Comparison of ENCODE assay signal across 10 cellular contexts in the genomic region with DNA sequence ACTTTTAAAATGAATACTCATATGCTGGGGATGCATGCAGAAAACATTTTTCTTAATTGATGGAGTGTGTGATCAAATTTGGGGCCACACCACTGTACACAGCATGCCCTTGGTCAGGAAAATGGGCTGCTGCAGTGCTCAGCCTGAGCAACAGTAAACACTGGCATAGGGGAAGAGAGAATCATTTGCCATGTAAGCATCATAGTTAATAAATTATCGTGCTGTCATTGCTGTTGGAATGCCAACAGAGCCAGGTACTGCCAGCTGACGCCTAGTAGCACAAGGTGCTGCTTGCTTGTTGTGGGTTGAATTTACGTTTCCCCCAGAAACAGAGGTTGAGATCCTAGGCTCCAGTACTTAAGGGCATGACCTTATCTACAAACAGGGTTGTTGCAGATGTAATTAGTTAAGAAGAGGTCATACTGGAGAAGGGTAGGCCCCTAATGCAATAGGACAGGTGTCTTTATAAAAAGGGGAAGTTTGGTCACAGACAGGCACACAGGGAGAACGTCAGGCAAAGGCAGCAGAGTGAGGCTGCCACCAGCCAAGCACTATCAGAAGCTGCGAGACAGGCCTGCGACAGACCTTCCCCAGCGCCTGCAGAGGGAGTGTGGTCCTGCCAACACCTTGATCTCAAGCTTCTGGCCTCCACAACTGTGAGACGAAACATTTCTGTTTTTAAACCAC.
DNase-seq lines count a peak whose midpoint lies in the region; ATAC-seq lines count a peak whose summit lies in the region.
"Had no signal": no experiment of that assay in that cellular context is flagged by ENCODE, and none has a peak within 500 bp of the region (broad histone marks: within the 10 kb centered on the region; RNA-seq: fewer than 3 reads in every experiment).

No MANE protein-coding gene starts in this region.

- peak; percentile 71 for ATAC-seq in GM19035 (IDR thresholded peaks at IDR 0.05; ENCODE audit: unreplicated experiment)
- peak; percentile 72 for ATAC-seq in HG02840 (IDR thresholded peaks at IDR 0.05; ENCODE audit: low FRiP score, unreplicated experiment)

- no peaks in the 10 kb centered on the region for H3K9me3 ChIP-seq in mucosa of stomach (ENCODE audit: control insufficient read depth, low read length)

- H3K27me3 ChIP-seq in mucosa of stomach (ENCODE audit: control insufficient read depth, insufficient read depth, low read length), result no peaks in the 10 kb centered on the region

- H3K9ac ChIP-seq in mucosa of stomach (ENCODE audit: low read length), result peak overlapping the region; percentile 1

- H3K4me3 ChIP-seq in mucosa of stomach (ENCODE audit: low read length), result no peak overlapping the region

- DNase-seq in NCI-H446 treated with DMSO at 0.1 percent for 48 hours (lab: John Stamatoyannopoulos, UW) (peak; percentile 47), inferior parietal cortex (ENCODE audit: extremely low spot score) (no peak), HPDE6-E6E7 (ENCODE audit: extremely low spot score) (no peak)
- no peak for DNase-seq in stimulated activated CD4-positive, alpha-beta T cell treated with anti-CD3 and anti-CD28 coated beads, Interleukin-12 subunit alpha, Interleukin-12 subunit beta, amount 100 ng/mL, for 4 hours
- no peak for DNase-seq in activated CD8-positive, alpha-beta memory T cell treated with anti-CD3 and anti-CD28 coated beads for 24 hours
- DNase-seq: aorta; stimulated activated CD4-positive, alpha-beta T cell treated with anti-CD3 and anti-CD28 coated beads, Interleukin-2, amount 100 ng/mL, for 24 hours had no signal

- H3K4me1 ChIP-seq in mucosa of stomach (ENCODE audit: control insufficient read depth, insufficient read depth, low read length), result peaks cover 30% of the 10 kb centered on the region

- no peaks in the 10 kb centered on the region for H3K36me3 ChIP-seq in mucosa of stomach (ENCODE audit: control insufficient read depth, insufficient read depth, low read length)
